ENCODE assay signal across 27 cellular contexts in genomic region chr22:33879796-33880195, GRCh38.
"Had no signal": no experiment of that assay in that cellular context is flagged by ENCODE, and none has a peak within 500 bp of the region (broad histone marks: within the 10 kb centered on the region; RNA-seq: fewer than 3 reads in every experiment).

No MANE protein-coding gene starts in this region.

- H3K9me3 Mint-ChIP-seq: dendritic cell treated with granulocyte-macrophage colony-stimulating factor and Interleukin-4, amounts not matched to agents 40 ng/mL and 50 ng/mL, for 4 days; endodermal cell; mesothelial cell of epicardium; naive B cell had no signal

- H3K27me3 Mint-ChIP-seq: dendritic cell treated with granulocyte-macrophage colony-stimulating factor and Interleukin-4, amounts not matched to agents 40 ng/mL and 50 ng/mL, for 4 days; naive B cell had no signal

- H3K27ac Mint-ChIP-seq: dendritic cell treated with granulocyte-macrophage colony-stimulating factor and Interleukin-4, amounts not matched to agents 40 ng/mL and 50 ng/mL, for 4 days; effector memory CD8-positive, alpha-beta T cell; endodermal cell; immature natural killer cell; mesothelial cell of epicardium; naive B cell; naive thymus-derived CD8-positive, alpha-beta T cell had no signal

- H3K4me1 Mint-ChIP-seq: immature natural killer cell; naive thymus-derived CD8-positive, alpha-beta T cell had no signal

- H3K36me3 Mint-ChIP-seq: immature natural killer cell; mesothelial cell of epicardium; naive B cell; naive thymus-derived CD8-positive, alpha-beta T cell had no signal

- ATAC-seq: effector memory CD8-positive, alpha-beta T cell; esophagus mucosa; gastrocnemius medialis; heart left ventricle; left colon; left lobe of liver; left ventricle myocardium superior; lower lobe of right lung; mucosa of descending colon; naive thymus-derived CD8-positive, alpha-beta T cell had no signal

- DNase-seq: colonic mucosa; cortex of kidney; effector CD8-positive, alpha-beta T cell; effector memory CD8-positive, alpha-beta T cell; endodermal cell; erythroblast; esophagus squamous epithelium; foreskin fibroblast; foreskin melanocyte; gastrocnemius medialis; heart left ventricle; hypothalamus; immature natural killer cell; islet precursor cell; kidney; kidney glomerular epithelial cell; left colon; left ventricle myocardium superior; lower lobe of right lung; mesenchymal stem cell; mucosa of descending colon; naive B cell; naive thymus-derived CD8-positive, alpha-beta T cell had no signal

- H3K4me3 Mint-ChIP-seq: dendritic cell treated with granulocyte-macrophage colony-stimulating factor and Interleukin-4, amounts not matched to agents 40 ng/mL and 50 ng/mL, for 4 days; effector memory CD8-positive, alpha-beta T cell; endodermal cell; immature natural killer cell; mesothelial cell of epicardium; naive thymus-derived CD8-positive, alpha-beta T cell had no signal
